ENCODE assay signal across 11 cellular contexts in genomic region chr16:19284207-19284606, GRCh38. TPM values are rescaled to one million over a fixed set of nuclear protein-coding genes. Genes with fewer than 3 reads are reported as not detected.
DNase-seq lines count a peak whose midpoint lies in the region; FAIRE-seq and TF ChIP-seq lines count a peak whose summit lies in the region.
"Had no signal": no experiment of that assay in that cellular context is flagged by ENCODE, and none has a peak within 500 bp of the region (broad histone marks: within the 10 kb centered on the region; RNA-seq: fewer than 3 reads in every experiment).

No MANE protein-coding gene starts in this region.

- no peak overlapping the region for H2BK120ac ChIP-seq in mesendoderm (ENCODE audit: low read depth, low read length)

- H3K36me3 ChIP-seq in mesendoderm (ENCODE audit: control insufficient read depth, insufficient read depth, low read length) (no peaks in the 10 kb centered on the region), sigmoid colon (no peaks in the 10 kb centered on the region)

- FAIRE-seq in D721Med (lab: Jason Lieb, UNC) = no peak
- FAIRE-seq: GM19239, islet of Langerhans had no signal

- H2BK5ac ChIP-seq in mesendoderm (ENCODE audit: low read length) = no peak overlapping the region

- H3K4ac ChIP-seq in mesendoderm (ENCODE audit: low read depth, low read length) = no peak overlapping the region

- H2BK15ac ChIP-seq in mesendoderm (replicated peaks; ENCODE audit: low read depth) = no peak overlapping the region

- no peak overlapping the region for H3K23ac ChIP-seq in mesendoderm (ENCODE audit: low read length)

- H3K4me3 ChIP-seq in mesendoderm (ENCODE audit: low read length) = no peak overlapping the region
- H3K4me3 ChIP-seq in sigmoid colon = no peak overlapping the region

- peaks cover 5% of the 10 kb centered on the region for H3K4me1 ChIP-seq in mesendoderm (ENCODE audit: control insufficient read depth, low read depth, low read length)
- H3K4me1 ChIP-seq in sigmoid colon = peaks cover 0 to 11% (median 0%) of the 10 kb centered on the region in 4 donors

- no peaks in the 10 kb centered on the region for H3K79me2 ChIP-seq in mesendoderm (ENCODE audit: control insufficient read depth, insufficient read depth, low read length)

- no peak for TF ChIP-seq EP300 in sigmoid colon (IDR thresholded peaks at IDR 0.05)

- no peak overlapping the region for H3K27ac ChIP-seq in mesendoderm (ENCODE audit: low read depth, low read length)
- peak overlapping the region in 2 of 4 donors; percentile 17 to 34 for H3K27ac ChIP-seq in sigmoid colon

- no peak overlapping the region for H4K5ac ChIP-seq in mesendoderm (ENCODE audit: low read length)

- no CpG with 5 or more reads among the region's 1 CpG for WGBS in mesendoderm (ENCODE audit: extremely low coverage, insufficient coverage, low lambda C conversion rate)
- WGBS in sigmoid colon, 2 donors = 16 to 56% methylated on average over 1 of the region's 1 CpG

- no peak overlapping the region for H3K18ac ChIP-seq in mesendoderm (ENCODE audit: low read length)

- H3K4me2 ChIP-seq in mesendoderm (ENCODE audit: low read length) = no peak overlapping the region

- no peak overlapping the region for H2AK5ac ChIP-seq in mesendoderm (ENCODE audit: low read length)

- no peak for TF ChIP-seq CTCF in D721Med (IDR thresholded peaks at IDR 0.05; ENCODE audit: insufficient read depth, missing control alignments)
- TF ChIP-seq CTCF in sigmoid colon (IDR thresholded peaks at IDR 0.05) = no peak

- no peaks in the 10 kb centered on the region for H3K27me3 ChIP-seq in mesendoderm (ENCODE audit: insufficient read depth, low read length, poor library complexity)
- no peaks in the 10 kb centered on the region for H3K27me3 ChIP-seq in sigmoid colon

- intact Hi-C loops in sigmoid colon (cut with DNase I) = no loop called here

- H3K79me1 ChIP-seq in mesendoderm (ENCODE audit: low read length) = no peaks in the 10 kb centered on the region

- no peak for TF ChIP-seq POLR2A in sigmoid colon (IDR thresholded peaks at IDR 0.05)

- no peak overlapping the region for H3K9ac ChIP-seq in mesendoderm (ENCODE audit: low read length)

- H3K56ac ChIP-seq in mesendoderm (ENCODE audit: low read length) = no peak overlapping the region

- H4K8ac ChIP-seq in mesendoderm (ENCODE audit: low read depth, low read length) = no peak overlapping the region

- no peaks in the 10 kb centered on the region for H3K9me3 ChIP-seq in sigmoid colon

- in situ Hi-C loops in T47D (cut with HindIII; ENCODE audit: low pct_unique_long_range_greater_than_20kb, low sequenced_read_pairs) = no loop called here

- DNase-seq in DMS53 (lab: John Stamatoyannopoulos, UW) (peak; percentile 67), NCI-H1105 treated with DMSO at 0.1 percent for 48 hours (lab: John Stamatoyannopoulos, UW) (peak; percentile 29), T47D (ENCODE audit: low read depth in 1 of 2, low spot score in 1 of 2) (peak; percentile 38 to 89), mucosa of gallbladder (ENCODE audit: low spot score) (peak; percentile 75), D721Med (ENCODE audit: insufficient read length, low spot score) (no peak), NCI-H2227 treated with DMSO at 0.1 percent for 48 hours (lab: John Stamatoyannopoulos, UW) (no peak), mesendoderm (no peak), sigmoid colon (no peak)

RNA-seq across cellular contexts. Expression of gene CLEC19A, which starts 1.3 kb away (rescaled TPM):
- total RNA-seq in mucosa of gallbladder (0.26 TPM), sigmoid colon (not detected)
- 0.24 TPM for polyA plus RNA-seq in mesendoderm (2013, experiment 1 of 2)
- 0.18 TPM for polyA plus RNA-seq in mesendoderm (2013, experiment 2 of 2)
- not detected for polyA plus RNA-seq in sigmoid colon
- total RNA-seq: OCI-LY7 had no signal

Comparison
In these comparisons a context has a peak if more than half of its experiments do, and no peak if none do; other contexts are left out.
1. DNase-seq: peak in DMS53 (single experiment), NCI-H1105 treated with DMSO at 0.1 percent for 48 hours (single experiment), T47D (2 of 2) and mucosa of gallbladder (single experiment); none in D721Med (single experiment), NCI-H2227 treated with DMSO at 0.1 percent for 48 hours (single experiment), mesendoderm (single experiment) and sigmoid colon (single experiment).